In the genomic region with DNA sequence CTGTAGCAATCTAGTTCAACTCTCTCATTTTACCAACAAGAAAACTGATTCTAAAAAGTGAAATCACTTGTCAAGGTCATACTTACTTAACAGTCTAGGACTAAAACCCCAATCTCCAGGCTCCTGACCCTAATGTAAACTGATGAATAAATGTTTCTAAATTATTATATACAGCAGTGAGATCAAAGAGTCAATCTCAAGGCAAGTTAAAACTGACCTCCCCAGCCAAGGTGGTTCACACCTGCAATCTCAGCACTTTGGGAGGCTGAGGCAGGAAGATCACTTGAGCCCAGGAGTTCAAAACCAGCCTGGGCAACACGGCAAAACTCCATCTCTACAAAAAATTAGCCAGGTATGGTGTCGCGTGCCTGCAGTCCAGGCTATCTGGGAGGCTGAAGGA, we compare ENCODE assay signal across 1 cellular context.
TF ChIP-seq lines count a peak whose summit lies in the region.

No MANE protein-coding gene starts in this region.

TF ChIP-seq in WTC11, 78 proteins besides CTCF, POLR2A, EP300 and RAD21:
- TF ChIP-seq, protein P1, sequence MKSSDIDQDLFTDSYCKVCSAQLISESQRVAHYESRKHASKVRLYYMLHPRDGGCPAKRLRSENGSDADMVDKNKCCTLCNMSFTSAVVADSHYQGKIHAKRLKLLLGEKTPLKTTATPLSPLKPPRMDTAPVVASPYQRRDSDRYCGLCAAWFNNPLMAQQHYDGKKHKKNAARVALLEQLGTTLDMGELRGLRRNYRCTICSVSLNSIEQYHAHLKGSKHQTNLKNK (CRISPR knock-in tag; IDR thresholded peaks at IDR 0.05), result no peak
- TF ChIP-seq, protein P2, sequence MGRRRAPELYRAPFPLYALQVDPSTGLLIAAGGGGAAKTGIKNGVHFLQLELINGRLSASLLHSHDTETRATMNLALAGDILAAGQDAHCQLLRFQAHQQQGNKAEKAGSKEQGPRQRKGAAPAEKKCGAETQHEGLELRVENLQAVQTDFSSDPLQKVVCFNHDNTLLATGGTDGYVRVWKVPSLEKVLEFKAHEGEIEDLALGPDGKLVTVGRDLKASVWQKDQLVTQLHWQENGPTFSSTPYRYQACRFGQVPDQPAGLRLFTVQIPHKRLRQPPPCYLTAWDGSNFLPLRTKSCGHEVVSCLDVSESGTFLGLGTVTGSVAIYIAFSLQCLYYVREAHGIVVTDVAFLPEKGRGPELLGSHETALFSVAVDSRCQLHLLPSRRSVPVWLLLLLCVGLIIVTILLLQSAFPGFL (CRISPR knock-in tag; IDR thresholded peaks at IDR 0.05; ENCODE audit: borderline replicate concordance), result no peak
- no peak for TF ChIP-seq MYBL2 (CRISPR knock-in tag; IDR thresholded peaks at IDR 0.05)
- no peak for TF ChIP-seq FOXK1 (CRISPR knock-in tag; IDR thresholded peaks at IDR 0.05)
- TF ChIP-seq, protein P3, sequence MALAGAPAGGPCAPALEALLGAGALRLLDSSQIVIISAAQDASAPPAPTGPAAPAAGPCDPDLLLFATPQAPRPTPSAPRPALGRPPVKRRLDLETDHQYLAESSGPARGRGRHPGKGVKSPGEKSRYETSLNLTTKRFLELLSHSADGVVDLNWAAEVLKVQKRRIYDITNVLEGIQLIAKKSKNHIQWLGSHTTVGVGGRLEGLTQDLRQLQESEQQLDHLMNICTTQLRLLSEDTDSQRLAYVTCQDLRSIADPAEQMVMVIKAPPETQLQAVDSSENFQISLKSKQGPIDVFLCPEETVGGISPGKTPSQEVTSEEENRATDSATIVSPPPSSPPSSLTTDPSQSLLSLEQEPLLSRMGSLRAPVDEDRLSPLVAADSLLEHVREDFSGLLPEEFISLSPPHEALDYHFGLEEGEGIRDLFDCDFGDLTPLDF (CRISPR knock-in tag; IDR thresholded peaks at IDR 0.05), result no peak
- no peak for TF ChIP-seq EMX1 (CRISPR knock-in tag; IDR thresholded peaks at IDR 0.05)
- no peak for TF ChIP-seq ZNF263 (CRISPR knock-in tag; IDR thresholded peaks at IDR 0.05; ENCODE audit: low read depth)
- TF ChIP-seq CBFB (CRISPR knock-in tag; IDR thresholded peaks at IDR 0.05; ENCODE audit: low read depth), result no peak
- no peak for TF ChIP-seq PRRX2 (CRISPR knock-in tag; IDR thresholded peaks at IDR 0.05)
- no peak for TF ChIP-seq NR3C1 (CRISPR knock-in tag; conservative IDR thresholded peaks at IDR 0.05; ENCODE audit: low read depth)
